In the genomic region with DNA sequence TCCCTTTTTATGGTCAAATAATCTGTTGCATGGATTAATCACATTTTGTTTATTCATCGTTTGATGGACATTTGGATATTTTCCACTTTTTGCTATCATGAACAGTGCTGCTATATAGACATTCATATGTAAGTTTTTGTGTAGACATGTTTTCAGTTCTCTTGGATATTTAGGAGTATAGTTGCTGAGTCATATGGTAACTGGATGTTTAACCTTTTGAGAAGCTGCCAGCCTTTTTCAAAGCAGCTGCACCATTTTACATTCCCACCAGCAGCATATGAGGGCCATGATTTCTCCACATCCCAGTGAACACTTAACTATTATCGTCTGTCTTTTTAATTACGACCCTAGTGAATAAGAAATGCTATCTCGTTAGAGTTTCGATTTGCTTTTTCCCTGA, we compare ENCODE assay signal across 1 cellular context.
TF ChIP-seq lines count a peak whose summit lies in the region.

No MANE protein-coding gene starts in this region.

TF ChIP-seq in K562, 482 proteins besides CTCF, POLR2A, EP300 and RAD21:
- TF ChIP-seq RBFOX2 (IDR thresholded peaks at IDR 0.05; ENCODE audit: low read depth, low read length): no peak
- peak; percentile 23; the same call in 1 of the 2 replicates for TF ChIP-seq MAFF (IDR thresholded peaks at IDR 0.05; ENCODE audit: low read length)
- TF ChIP-seq NFE2 (IDR thresholded peaks at IDR 0.05; ENCODE audit: low read depth): peak; percentile 57
- no peak for TF ChIP-seq LARP7 (IDR thresholded peaks at IDR 0.05)
- no peak for TF ChIP-seq XRCC5 (IDR thresholded peaks at IDR 0.05; ENCODE audit: low read depth, low read length)
- no peak for TF ChIP-seq PML (IDR thresholded peaks at IDR 0.05; ENCODE audit: low read length)
- peak; percentile 64 for TF ChIP-seq C11orf30 (IDR thresholded peaks at IDR 0.05; ENCODE audit: low read depth)
- peak; percentile 74 for TF ChIP-seq ZNF316 (IDR thresholded peaks at IDR 0.05)
- peak; percentile 39; the same call in 1 of the 2 replicates for TF ChIP-seq NFE2L1 (tag; IDR thresholded peaks at IDR 0.05; ENCODE audit: borderline replicate concordance, low read depth)
- TF ChIP-seq, protein P1, sequence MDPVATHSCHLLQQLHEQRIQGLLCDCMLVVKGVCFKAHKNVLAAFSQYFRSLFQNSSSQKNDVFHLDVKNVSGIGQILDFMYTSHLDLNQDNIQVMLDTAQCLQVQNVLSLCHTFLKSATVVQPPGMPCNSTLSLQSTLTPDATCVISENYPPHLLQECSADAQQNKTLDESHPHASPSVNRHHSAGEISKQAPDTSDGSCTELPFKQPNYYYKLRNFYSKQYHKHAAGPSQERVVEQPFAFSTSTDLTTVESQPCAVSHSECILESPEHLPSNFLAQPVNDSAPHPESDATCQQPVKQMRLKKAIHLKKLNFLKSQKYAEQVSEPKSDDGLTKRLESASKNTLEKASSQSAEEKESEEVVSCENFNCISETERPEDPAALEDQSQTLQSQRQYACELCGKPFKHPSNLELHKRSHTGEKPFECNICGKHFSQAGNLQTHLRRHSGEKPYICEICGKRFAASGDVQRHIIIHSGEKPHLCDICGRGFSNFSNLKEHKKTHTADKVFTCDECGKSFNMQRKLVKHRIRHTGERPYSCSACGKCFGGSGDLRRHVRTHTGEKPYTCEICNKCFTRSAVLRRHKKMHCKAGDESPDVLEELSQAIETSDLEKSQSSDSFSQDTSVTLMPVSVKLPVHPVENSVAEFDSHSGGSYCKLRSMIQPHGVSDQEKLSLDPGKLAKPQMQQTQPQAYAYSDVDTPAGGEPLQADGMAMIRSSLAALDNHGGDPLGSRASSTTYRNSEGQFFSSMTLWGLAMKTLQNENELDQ (CRISPR knock-in tag; IDR thresholded peaks at IDR 0.05; ENCODE audit: borderline replicate concordance): no peak
- TF ChIP-seq MAFG (tag; conservative IDR thresholded peaks at IDR 0.05): peak; percentile 75
TF ChIP-seq in K562: peak in this region for 6.
